ENCODE assay signal across 13 cellular contexts in the genomic region with DNA sequence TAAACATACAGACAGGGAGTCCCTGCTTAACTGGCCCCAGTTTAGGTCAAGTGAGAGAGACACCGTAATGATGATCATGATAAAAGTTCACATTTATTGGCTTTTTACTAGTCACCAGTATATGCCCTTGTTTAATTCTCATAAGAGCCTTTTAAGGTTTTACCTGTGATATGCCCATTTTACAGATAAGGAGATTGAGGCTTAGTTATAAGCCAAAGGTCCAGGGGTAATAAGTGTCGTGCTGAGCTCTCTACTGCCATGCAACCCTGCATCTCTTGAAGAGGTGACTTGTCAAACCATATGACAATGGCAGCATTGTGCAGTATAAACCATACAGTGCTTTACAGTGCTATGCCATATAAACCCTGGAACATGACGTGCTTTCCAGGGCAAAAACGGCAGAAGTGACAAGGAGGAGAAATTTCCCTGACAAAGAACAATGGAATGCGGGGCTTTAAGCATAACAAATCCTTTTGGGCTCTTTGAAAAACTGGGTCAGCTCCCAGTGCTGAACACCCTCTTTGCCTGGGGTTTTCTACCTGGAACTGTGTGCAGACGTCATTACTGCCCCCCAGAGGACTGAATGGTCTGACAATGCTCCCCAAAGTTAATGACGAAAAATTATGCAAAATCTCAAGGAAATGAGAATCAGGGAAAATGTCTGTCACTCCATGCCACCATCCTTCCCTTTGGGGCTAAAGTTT. TPM values are rescaled to one million over a fixed set of nuclear protein-coding genes. Genes with fewer than 3 reads are reported as not detected.
DNase-seq lines count a peak whose midpoint lies in the region; ATAC-seq, FAIRE-seq and TF ChIP-seq lines count a peak whose summit lies in the region.
"Had no signal": no experiment of that assay in that cellular context is flagged by ENCODE, and none has a peak within 500 bp of the region (broad histone marks: within the 10 kb centered on the region; RNA-seq: fewer than 3 reads in every experiment).

No MANE protein-coding gene starts in this region.

- no peak for ATAC-seq in HG03045 (IDR thresholded peaks at IDR 0.05; ENCODE audit: unreplicated experiment)
- ATAC-seq in GM19351 (IDR thresholded peaks at IDR 0.05; ENCODE audit: unreplicated experiment): no peak
- ATAC-seq: right cardiac atrium had no signal

- peak; percentile 23 for TF ChIP-seq CTCF in D721Med (IDR thresholded peaks at IDR 0.05; ENCODE audit: insufficient read depth, missing control alignments)
- TF ChIP-seq CTCF in colonic mucosa (IDR thresholded peaks at IDR 0.05): no peak

- peaks cover 26% of the 10 kb centered on the region for H3K4me1 ChIP-seq in iPS-15b (ENCODE audit: control insufficient read depth, insufficient read depth, low read length)
- no peaks in the 10 kb centered on the region for H3K4me1 ChIP-seq in colonic mucosa
- H3K4me1 ChIP-seq: SJCRH30, thyroid gland had no signal

- intact Hi-C loops in colonic mucosa (cut with DNase I): no loop called here

- H3K36me3 ChIP-seq in H7 (replicated peaks; ENCODE audit: control insufficient read depth, insufficient read depth, low read length) (no peaks in the 10 kb centered on the region), iPS-15b (ENCODE audit: control insufficient read depth, insufficient read depth, low read length) (no peaks in the 10 kb centered on the region), colonic mucosa (no peaks in the 10 kb centered on the region)
- H3K36me3 ChIP-seq: SJCRH30, thyroid gland had no signal

- H3K27me3 ChIP-seq in H7 (ENCODE audit: control insufficient read depth, insufficient read depth, low read length) (no peaks in the 10 kb centered on the region), iPS-15b (ENCODE audit: control insufficient read depth, insufficient read depth, low read length) (no peaks in the 10 kb centered on the region), colonic mucosa (no peaks in the 10 kb centered on the region)
- H3K27me3 ChIP-seq: SJCRH30, thyroid gland had no signal

- H3K9me3 ChIP-seq in iPS-15b (ENCODE audit: control insufficient read depth, insufficient read depth, low read length): no peaks in the 10 kb centered on the region
- H3K9me3 ChIP-seq in colonic mucosa: no peaks in the 10 kb centered on the region
- H3K9me3 ChIP-seq: SJCRH30, thyroid gland had no signal

- H3K4me3 ChIP-seq in H7 (ENCODE audit: insufficient read depth, low read depth, low read length) (no peak overlapping the region), iPS-15b (ENCODE audit: low read depth, low read length) (no peak overlapping the region), colonic mucosa (no peak overlapping the region)
- H3K4me3 ChIP-seq: SJCRH30, thyroid gland had no signal

- peak overlapping the region; percentile 14 for H3K9ac ChIP-seq in iPS-15b (ENCODE audit: low read depth, low read length)
- H3K9ac ChIP-seq in colonic mucosa (ENCODE audit: low read depth in 2 of 2, low read length in 2 of 2): no peak overlapping the region

- DNase-seq in D721Med (ENCODE audit: insufficient read length, low spot score) (no peak), H7 (peak; percentile 52), RPMI7951 (ENCODE audit: low read depth) (peak; percentile 20), colonic mucosa (no peak)
- DNase-seq in stimulated activated naive CD4-positive, alpha-beta T cell (lab: John Stamatoyannopoulos, UW): no peak
- DNase-seq: activated CD4-positive, alpha-beta T cell treated with anti-CD3 and anti-CD28 coated beads, Interleukin-2, amount 10 ng/mL, durations not matched to agents 24 days and 14 days; activated naive CD4-positive, alpha-beta T cell treated with anti-CD3 and anti-CD28 coated beads for 36 hours; right cardiac atrium; SJCRH30; thyroid gland had no signal

- FAIRE-seq in D721Med (lab: Jason Lieb, UNC): no peak

- H3K27ac ChIP-seq in colonic mucosa: no peak overlapping the region
- H3K27ac ChIP-seq: SJCRH30, thyroid gland had no signal

RNA-seq across cellular contexts. Expression of gene C14orf132, which starts 59.7 kb away (rescaled TPM):
- total RNA-seq in H7 (2014; rRNA removed; shearing (Covaris generic)): 12.1 and 12.5 TPM in 2 replicates
- 22.6 and 24.6 TPM in 2 replicates for total RNA-seq in RPMI7951 (2014; rRNA removed; shearing (Covaris generic))
- 1 to 10 TPM; 2.2 to 3.6 TPM for total RNA-seq in colonic mucosa
- total RNA-seq: SJCRH30 had no signal

Comparison
In these comparisons a context has a peak if more than half of its experiments do, and no peak if none do; other contexts are left out.
1. DNase-seq: peak in H7 (single experiment) and RPMI7951 (single experiment); none in D721Med (single experiment), stimulated activated naive CD4-positive, alpha-beta T cell (0 of 6) and colonic mucosa (single experiment).